ENCODE assay signal across 24 cellular contexts in the genomic region with DNA sequence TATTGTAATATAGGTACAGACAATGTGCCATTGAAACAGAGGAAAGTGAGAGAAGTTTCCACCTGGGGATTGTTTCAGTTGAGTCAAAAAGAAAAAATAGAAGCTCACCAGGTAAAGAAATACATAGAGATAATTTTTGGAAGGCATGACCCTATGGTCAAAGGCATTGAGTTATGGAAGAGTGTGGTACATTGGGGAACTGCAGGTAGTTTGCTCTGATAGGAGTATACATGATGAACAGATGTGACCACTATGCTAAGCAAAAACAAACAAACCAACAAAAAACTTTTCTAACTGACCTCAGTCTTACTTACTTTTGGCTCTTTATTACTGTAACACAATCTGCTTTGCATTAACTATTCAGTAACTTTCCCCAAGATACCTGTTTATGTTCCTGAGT.
"Had no signal": no experiment of that assay in that cellular context is flagged by ENCODE, and none has a peak within 500 bp of the region (broad histone marks: within the 10 kb centered on the region; RNA-seq: fewer than 3 reads in every experiment).

No MANE protein-coding gene starts in this region.

- DNase-seq: activated CD4-positive, alpha-beta T cell treated with anti-CD3 and anti-CD28 coated beads, Interleukin-2, amount 10 ng/mL, durations not matched to agents 24 days and 14 days; activated CD4-positive, alpha-beta T cell treated with anti-CD3 and anti-CD28 coated beads, Interleukin-2, amount 50 U/mL, for 4 hours; activated CD8-positive, alpha-beta T cell treated with anti-CD3 and anti-CD28 coated beads, Interleukin-2, amount 10 ng/mL, durations not matched to agents 7 days and 5 days; activated effector memory CD4-positive, alpha-beta T cell treated with Interleukin-2 at 50 U/mL for 16 hours; activated naive CD4-positive, alpha-beta T cell treated with anti-CD3 and anti-CD28 coated beads, Interleukin-2, amount 10 ng/mL, durations not matched to agents 7 days and 5 days; activated naive CD8-positive, alpha-beta T cell treated with anti-CD3 and anti-CD28 coated beads, Interleukin-2, amount 50 U/mL, for 24 hours; activated T-cell treated with anti-CD3 and anti-CD28 coated beads, Interleukin-2, amount 50 U/mL, for 24 hours; anterior cingulate cortex; caudate nucleus; NCI-H1105; NCI-H1417 treated with DMSO at 0.1 percent for 48 hours; NCI-H187 treated with DMSO at 0.1 percent for 48 hours; NCI-H2081; NCI-H510A; NCI-H526; NCI-H774; NK-92 treated with Interleukin-12 subunit alpha and Interleukin-12 subunit beta, amount 100 ng/mL, for 24 hours; PC-3; Peyer's patch; RPMI8226; SHP77 treated with DMSO at 0.1 percent for 48 hours; SK-N-SH had no signal

- H3K27ac ChIP-seq: KMS-11, Peyer's patch, SJSA1 had no signal

- ATAC-seq: activated CD8-positive, alpha-beta T cell treated with anti-CD3 and anti-CD28 coated beads, Interleukin-2, amount 10 ng/mL, durations not matched to agents 7 days and 5 days; activated naive CD8-positive, alpha-beta T cell treated with anti-CD3 and anti-CD28 coated beads, Interleukin-2, amount 50 U/mL, for 24 hours; PC-3 had no signal
